ENCODE assay signal across 3 cellular contexts in genomic region chr7:92169529-92169928, GRCh38. TPM values are rescaled to one million over a fixed set of nuclear protein-coding genes. Genes with fewer than 3 reads are reported as not detected.
"Had no signal": no experiment of that assay in that cellular context is flagged by ENCODE, and none has a peak within 500 bp of the region (broad histone marks: within the 10 kb centered on the region; RNA-seq: fewer than 3 reads in every experiment).

No MANE protein-coding gene starts in this region.

RNA-seq across cellular contexts. Expression of gene LRRD1, which starts 9.4 kb away (rescaled TPM):
- total RNA-seq: M059J, MCF 10A, NCI-H460 had no signal
